Comparison of ENCODE assay signal across 15 cellular contexts in genomic region chr12:93042283-93042682, GRCh38.
DNase-seq lines count a peak whose midpoint lies in the region; ATAC-seq and TF ChIP-seq lines count a peak whose summit lies in the region.
"Had no signal": no experiment of that assay in that cellular context is flagged by ENCODE, and none has a peak within 500 bp of the region (broad histone marks: within the 10 kb centered on the region; RNA-seq: fewer than 3 reads in every experiment).

No MANE protein-coding gene starts in this region.

- intact Hi-C loops in CD14-positive monocyte (cut with micrococcal nuclease) = no loop called here

- peak; percentile 60 for DNase-seq in NCI-H510A treated with DMSO at 0.1 percent for 48 hours (lab: John Stamatoyannopoulos, UW)
- DNase-seq in NCI-H510A (lab: John Stamatoyannopoulos, UW) = no peak
- peak; percentile 46 for DNase-seq in iris pigment epithelial cell (ENCODE audit: low read depth)
- DNase-seq in GF-D8 (lab: John Stamatoyannopoulos, UW) = no peak
- no peak for DNase-seq in NCI-H1436 treated with DMSO at 0.1 percent for 48 hours (lab: John Stamatoyannopoulos, UW)
- DNase-seq in CD14-positive monocyte (ENCODE audit: low spot score) = no peak
- DNase-seq: BE2C; CD4-positive, alpha-beta memory T cell; HCEC 1CT; NCI-H1930; NCI-H2171; NCI-H446; NCI-H774 had no signal

- TF ChIP-seq CTCF in CD14-positive monocyte (IDR thresholded peaks at IDR 0.05) = no peak

- peaks cover 4 to 12% (median 6%) of the 10 kb centered on the region in 7 donors for H3K9me3 Mint-ChIP-seq in CD14-positive monocyte

- H3K27ac Mint-ChIP-seq in CD14-positive monocyte = no peak overlapping the region
- H3K27ac Mint-ChIP-seq: CD4-positive, alpha-beta memory T cell had no signal

- no peaks in the 10 kb centered on the region for H3K36me3 Mint-ChIP-seq in CD14-positive monocyte
- H3K36me3 Mint-ChIP-seq: CD4-positive, alpha-beta memory T cell had no signal

- H3K4me3 Mint-ChIP-seq in CD14-positive monocyte = no peak overlapping the region
- H3K4me3 Mint-ChIP-seq: CD4-positive, alpha-beta memory T cell had no signal

- peak; percentile 86 for ATAC-seq in SK-N-SH treated with all-trans-retinoic acid at 6 μM for 48 hours
- ATAC-seq in GM21723 (IDR thresholded peaks at IDR 0.05; ENCODE audit: unreplicated experiment) = no peak

- peaks cover 4% of the 10 kb centered on the region for H3K4me1 Mint-ChIP-seq in CD14-positive monocyte
- H3K4me1 Mint-ChIP-seq: CD4-positive, alpha-beta memory T cell had no signal

- peaks cover 0 to 5% (median 0%) of the 10 kb centered on the region in 3 donors for H3K27me3 Mint-ChIP-seq in CD14-positive monocyte (ENCODE audit: low read depth in 3 of 3)

TF ChIP-seq in SK-N-SH treated with all-trans-retinoic acid at 6 μM for 48 hours, 23 proteins besides CTCF, POLR2A, EP300 and RAD21:
- TF ChIP-seq ISL1 (CRISPR knock-in tag; IDR thresholded peaks at IDR 0.05) = no peak
- TF ChIP-seq GLIS3 (CRISPR knock-in tag; IDR thresholded peaks at IDR 0.05) = no peak
- TF ChIP-seq ZNF565 (CRISPR knock-in tag; conservative IDR thresholded peaks at IDR 0.05; ENCODE audit: low read depth) = no peak
- no peak for TF ChIP-seq ZNF8 (CRISPR knock-in tag; IDR thresholded peaks at IDR 0.05)
- no peak for TF ChIP-seq ESRRG (CRISPR knock-in tag; IDR thresholded peaks at IDR 0.05)
- TF ChIP-seq CSDC2 (CRISPR knock-in tag; IDR thresholded peaks at IDR 0.05) = no peak
- no peak for TF ChIP-seq TCF4 (CRISPR knock-in tag; IDR thresholded peaks at IDR 0.05; ENCODE audit: borderline replicate concordance)
- TF ChIP-seq PPARA (CRISPR knock-in tag; IDR thresholded peaks at IDR 0.05; ENCODE audit: borderline replicate concordance) = no peak
- TF ChIP-seq SNAI2 (CRISPR knock-in tag; IDR thresholded peaks at IDR 0.05) = no peak

Comparison
In these comparisons a context has a peak if more than half of its experiments do, and no peak if none do; other contexts are left out.
1. DNase-seq: peak in NCI-H510A treated with DMSO at 0.1 percent for 48 hours (single experiment) and iris pigment epithelial cell (single experiment); none in NCI-H510A (single experiment), GF-D8 (single experiment), NCI-H1436 treated with DMSO at 0.1 percent for 48 hours (single experiment) and CD14-positive monocyte (single experiment).